In genomic region chr7:121475806-121476205, GRCh38 we compare ENCODE assay signal across 30 cellular contexts.
DNase-seq lines count a peak whose midpoint lies in the region; ATAC-seq and TF ChIP-seq lines count a peak whose summit lies in the region.
"Had no signal": no experiment of that assay in that cellular context is flagged by ENCODE, and none has a peak within 500 bp of the region (broad histone marks: within the 10 kb centered on the region; RNA-seq: fewer than 3 reads in every experiment).

No MANE protein-coding gene starts in this region.

- TF ChIP-seq POLR2A in body of pancreas (IDR thresholded peaks at IDR 0.05) (no peak), testis (IDR thresholded peaks at IDR 0.05) (no peak)

- POLR2A ChIA-PET in WTC11 (lab: Charles Lee): no interaction called here

- no peak overlapping the region for H3K4me3 ChIP-seq in body of pancreas
- H3K4me3 ChIP-seq in fibroblast of pulmonary artery (replicated peaks; ENCODE audit: low read depth, low read length): no peak overlapping the region
- H3K4me3 ChIP-seq in testis: no peak overlapping the region
- H3K4me3 ChIP-seq: lower lobe of right lung, spleen, suprapubic skin had no signal

- 8 to 26% methylated on average over 2 of the region's 2 CpGs for WGBS in body of pancreas, 2 donors
- WGBS in testis, 2 donors: 18 to 25% methylated on average over 2 of the region's 2 CpGs

- no peaks in the 10 kb centered on the region for H3K27me3 ChIP-seq in body of pancreas
- H3K27me3 ChIP-seq in testis: no peaks in the 10 kb centered on the region
- H3K27me3 ChIP-seq: foreskin keratinocyte, spleen, suprapubic skin had no signal

- H3K36me3 ChIP-seq in body of pancreas (replicated peaks in 1 of 2; ENCODE audit: insufficient read depth in 1 of 2, low read depth in 2 of 2): no peaks in the 10 kb centered on the region
- no peaks in the 10 kb centered on the region for H3K36me3 ChIP-seq in testis (ENCODE audit: low read depth, missing control alignments)
- H3K36me3 ChIP-seq: lower lobe of right lung, spleen, suprapubic skin had no signal

- H3K27ac ChIP-seq in body of pancreas: peak overlapping the region in 3 of 4 donors; percentile 27 to 76 (median 41)
- H3K27ac ChIP-seq in testis: peak overlapping the region in 1 of 2 donors; percentile 26
- H3K27ac ChIP-seq: foreskin keratinocyte, lower lobe of right lung, spleen, suprapubic skin had no signal

- H3K36me3 Mint-ChIP-seq in WTC11: peaks cover 8% of the 10 kb centered on the region
- no peaks in the 10 kb centered on the region for H3K36me3 Mint-ChIP-seq in activated T-cell treated with anti-CD3 and anti-CD28 coated beads, Interleukin-2, amount 50 U/mL, for 4 hours (ENCODE audit: insufficient read depth)
- H3K36me3 Mint-ChIP-seq: natural killer cell had no signal

- H3K4me1 ChIP-seq in body of pancreas: peaks cover 14% of the 10 kb centered on the region
- peaks cover 6% of the 10 kb centered on the region for H3K4me1 ChIP-seq in testis
- H3K4me1 ChIP-seq: lower lobe of right lung had no signal

- peaks cover 25% of the 10 kb centered on the region for H3K4me1 Mint-ChIP-seq in WTC11
- no peaks in the 10 kb centered on the region for H3K4me1 Mint-ChIP-seq in activated T-cell treated with anti-CD3 and anti-CD28 coated beads, Interleukin-2, amount 50 U/mL, for 4 hours (ENCODE audit: low read depth)
- H3K4me1 Mint-ChIP-seq: activated CD4-positive, alpha-beta memory T cell treated with anti-CD3 and anti-CD28 coated beads, Interleukin-2, amount 10 ng/mL, durations not matched to agents 7 days and 5 days; natural killer cell had no signal

- H3K4me3 Mint-ChIP-seq in WTC11: no peak overlapping the region
- H3K4me3 Mint-ChIP-seq in activated T-cell treated with anti-CD3 and anti-CD28 coated beads, Interleukin-2, amount 50 U/mL, for 4 hours: no peak overlapping the region
- H3K4me3 Mint-ChIP-seq: activated CD4-positive, alpha-beta memory T cell treated with anti-CD3 and anti-CD28 coated beads, Interleukin-2, amount 10 ng/mL, durations not matched to agents 7 days and 5 days; natural killer cell had no signal

- peak; percentile 92 for ATAC-seq in body of pancreas
- peak; percentile 87 for ATAC-seq in left colon
- no peak for ATAC-seq in WTC11
- no peak for ATAC-seq in GM21367 (IDR thresholded peaks at IDR 0.05; ENCODE audit: unreplicated experiment)
- ATAC-seq in activated T-cell treated with anti-CD3 and anti-CD28 coated beads, Interleukin-2, amount 50 U/mL, for 4 hours: no peak
- ATAC-seq: activated naive CD4-positive, alpha-beta T cell treated with anti-CD3 and anti-CD28 coated beads, Interleukin-2, amount 50 U/mL, for 72 hours; foreskin keratinocyte; lower lobe of right lung; natural killer cell; PC-3 had no signal

- no peak for TF ChIP-seq CTCF in body of pancreas (IDR thresholded peaks at IDR 0.05)
- no peak for TF ChIP-seq CTCF in fibroblast of pulmonary artery (IDR thresholded peaks at IDR 0.05; ENCODE audit: low read length, missing control alignments)
- no peak for TF ChIP-seq CTCF in testis (IDR thresholded peaks at IDR 0.05)
- no peak for TF ChIP-seq CTCF in WTC11 (IDR thresholded peaks at IDR 0.05)

- CTCF ChIA-PET in WTC11 (lab: Charles Lee): no interaction called here

- DNase-seq in body of pancreas: peak; percentile 61 to 85 (median 78)
- peak; percentile 86 for DNase-seq in fibroblast of pulmonary artery (ENCODE audit: low read depth)
- DNase-seq in left colon: peak; percentile 72 to 74
- peak; percentile 75 for DNase-seq in testis
- DNase-seq in WTC11 (ENCODE audit: low spot score): no peak
- no peak for DNase-seq in activated T-cell treated with anti-CD3 and anti-CD28 coated beads, Interleukin-2, amount 50 U/mL, for 4 hours
- DNase-seq: activated CD4-positive, alpha-beta memory T cell treated with anti-CD3 and anti-CD28 coated beads, Interleukin-2, amount 10 ng/mL, durations not matched to agents 7 days and 5 days; activated CD4-positive, CD25-positive, alpha-beta regulatory T cell treated with anti-CD3 and anti-CD28 coated beads, Interleukin-2, amount 50 U/mL, for 72 hours; activated CD8-positive, alpha-beta memory T cell treated with anti-CD3 and anti-CD28 coated beads, Interleukin-2, amount 50 U/mL, for 48 hours; C1 segment of cervical spinal cord; cerebellar nuclear complex; DMS79; foreskin keratinocyte; GDM1; IMR-90; lower lobe of right lung; natural killer cell; NCI-H1048; NCI-H1694 treated with DMSO at 0.1 percent for 48 hours; NCI-H2171 treated with DMSO at 0.1 percent for 48 hours; NCI-H524; PC-3; SHP77; spleen; stimulated activated CD4-positive, alpha-beta T cell treated with anti-CD3 and anti-CD28 coated beads, Interleukin-2, amount 100 ng/mL, for 48 hours; SW 1271 had no signal

- intact Hi-C loops in body of pancreas (cut with DNase I) (no loop called here), left colon (cut with DNase I, micrococcal nuclease) (no loop called here), testis (cut with DNase I; ENCODE audit: low total_unique reads) (no loop called here)

- no peak overlapping the region for H3K27ac Mint-ChIP-seq in WTC11
- H3K27ac Mint-ChIP-seq: activated CD4-positive, alpha-beta memory T cell treated with anti-CD3 and anti-CD28 coated beads, Interleukin-2, amount 10 ng/mL, durations not matched to agents 7 days and 5 days; activated naive CD4-positive, alpha-beta T cell treated with anti-CD3 and anti-CD28 coated beads, Interleukin-2, amount 50 U/mL, for 72 hours; activated T-helper 2 cell treated with anti-CD3 and anti-CD28 coated beads, Interferon-gamma antibody, Interleukin-2, Interleukin-4, amounts not matched to agents 10 μg/mL and 5 μg/mL and 100 μg/mL, durations not matched to agents 14 hours and 24 hours and 36 hours; natural killer cell had no signal

- H3K9me3 ChIP-seq in body of pancreas (no peaks in the 10 kb centered on the region), testis (no peaks in the 10 kb centered on the region)
- H3K9me3 ChIP-seq: lower lobe of right lung, spleen, suprapubic skin had no signal

- H3K9me3 Mint-ChIP-seq in WTC11: peaks cover 13% of the 10 kb centered on the region; the same call in 1 of the 2 replicates
- no peaks in the 10 kb centered on the region for H3K9me3 Mint-ChIP-seq in activated T-cell treated with anti-CD3 and anti-CD28 coated beads, Interleukin-2, amount 50 U/mL, for 4 hours
- H3K9me3 Mint-ChIP-seq: activated CD4-positive, alpha-beta memory T cell treated with anti-CD3 and anti-CD28 coated beads, Interleukin-2, amount 10 ng/mL, durations not matched to agents 7 days and 5 days; activated T-helper 2 cell treated with anti-CD3 and anti-CD28 coated beads, Interferon-gamma antibody, Interleukin-2, Interleukin-4, amounts not matched to agents 10 μg/mL and 5 μg/mL and 100 μg/mL, durations not matched to agents 14 hours and 24 hours and 36 hours; natural killer cell had no signal

- no peaks in the 10 kb centered on the region for H3K27me3 Mint-ChIP-seq in WTC11 (ENCODE audit: low read depth)
- H3K27me3 Mint-ChIP-seq in activated T-cell treated with anti-CD3 and anti-CD28 coated beads, Interleukin-2, amount 50 U/mL, for 4 hours (ENCODE audit: low read depth): peaks cover 2% of the 10 kb centered on the region

TF ChIP-seq in WTC11, 78 proteins besides CTCF, POLR2A, EP300 and RAD21 (continues in another document):
- TF ChIP-seq IRF1 (CRISPR knock-in tag; IDR thresholded peaks at IDR 0.05) (no peak), ERG (CRISPR knock-in tag; IDR thresholded peaks at IDR 0.05) (no peak), ATF3 (CRISPR knock-in tag; conservative IDR thresholded peaks at IDR 0.05) (no peak), RORB (CRISPR knock-in tag; IDR thresholded peaks at IDR 0.05) (no peak), ATF6 (CRISPR knock-in tag; IDR thresholded peaks at IDR 0.05) (no peak), ESRRA (CRISPR knock-in tag; IDR thresholded peaks at IDR 0.05; ENCODE audit: borderline replicate concordance) (no peak), ZNF317 (CRISPR knock-in tag; IDR thresholded peaks at IDR 0.05; ENCODE audit: borderline replicate concordance, low read depth) (no peak), ZNF263 (CRISPR knock-in tag; IDR thresholded peaks at IDR 0.05; ENCODE audit: low read depth) (no peak)

Comparison
In these comparisons a context has a peak if more than half of its experiments do, and no peak if none do; other contexts are left out.
1. ATAC-seq: peak in body of pancreas (single experiment) and left colon (single experiment); none in WTC11 (single experiment), GM21367 (single experiment) and activated T-cell treated with anti-CD3 and anti-CD28 coated beads, Interleukin-2, amount 50 U/mL, for 4 hours (0 of 2).
2. DNase-seq: peak in body of pancreas (4 of 4), fibroblast of pulmonary artery (single experiment), left colon (2 of 2) and testis (single experiment); none in WTC11 (single experiment) and activated T-cell treated with anti-CD3 and anti-CD28 coated beads, Interleukin-2, amount 50 U/mL, for 4 hours (single experiment).